Comparison of ENCODE assay signal across 6 cellular contexts in genomic region chr7:86750124-86750523, GRCh38.
"Had no signal": no experiment of that assay in that cellular context is flagged by ENCODE, and none has a peak within 500 bp of the region (broad histone marks: within the 10 kb centered on the region; RNA-seq: fewer than 3 reads in every experiment).

No MANE protein-coding gene starts in this region.

- H3K4me3 Mint-ChIP-seq: IgD-negative memory B cell had no signal

- H3K27ac ChIP-seq: HL-60 had no signal

- H3K9me3 Mint-ChIP-seq: IgD-negative memory B cell had no signal

- DNase-seq: IMR-90, KBM-7 had no signal

- H3K4me1 Mint-ChIP-seq: IgD-negative memory B cell had no signal

- ATAC-seq: K562 had no signal

- H3K27me3 Mint-ChIP-seq: IgD-negative memory B cell had no signal

- H3K4me3 ChIP-seq: K562 had no signal

- H3K27ac Mint-ChIP-seq: IgD-negative memory B cell had no signal

- FAIRE-seq: HTR-8/SVneo, K562 had no signal
